ENCODE assay signal across 18 cellular contexts in genomic region chr13:44884076-44884729, GRCh38.
DNase-seq lines count a peak whose midpoint lies in the region; ATAC-seq, FAIRE-seq and TF ChIP-seq lines count a peak whose summit lies in the region.
"Had no signal": no experiment of that assay in that cellular context is flagged by ENCODE, and none has a peak within 500 bp of the region (broad histone marks: within the 10 kb centered on the region; RNA-seq: fewer than 3 reads in every experiment).

No MANE protein-coding gene starts in this region.

- peak overlapping the region; percentile 15 for H3K9ac ChIP-seq in astrocyte (ENCODE audit: low read length)
- H3K9ac ChIP-seq: neural progenitor cell had no signal

- no peaks in the 10 kb centered on the region for H3K36me3 ChIP-seq in astrocyte (ENCODE audit: insufficient read depth, low read length)
- H3K36me3 ChIP-seq: neural progenitor cell, sigmoid colon, SJCRH30 had no signal

- H3K4me1 ChIP-seq in astrocyte (ENCODE audit: insufficient read depth, low read length) = peaks cover 10% of the 10 kb centered on the region
- H3K4me1 ChIP-seq: neural progenitor cell, sigmoid colon, SJCRH30 had no signal

- H3K27me3 Mint-ChIP-seq in astrocyte (ENCODE audit: low read depth, unreplicated experiment) = peaks cover 2% of the 10 kb centered on the region

- no peaks in the 10 kb centered on the region for H3K9me3 Mint-ChIP-seq in astrocyte (ENCODE audit: unreplicated experiment)
- H3K9me3 Mint-ChIP-seq: stimulated activated naive CD8-positive, alpha-beta T cell treated with anti-CD3 and anti-CD28 coated beads, Interleukin-15, Interleukin-2, amounts not matched to agents 100 ng/mL and 50 ng/mL, for 24 hours had no signal

- peak overlapping the region; percentile 7 for H3K4me3 Mint-ChIP-seq in astrocyte (ENCODE audit: unreplicated experiment)
- H3K4me3 Mint-ChIP-seq: neural progenitor cell; stimulated activated naive CD8-positive, alpha-beta T cell treated with anti-CD3 and anti-CD28 coated beads, Interleukin-15, Interleukin-2, amounts not matched to agents 100 ng/mL and 50 ng/mL, for 24 hours had no signal

- no peaks in the 10 kb centered on the region for H3K79me2 ChIP-seq in astrocyte (ENCODE audit: insufficient read depth, low read length)

- no peaks in the 10 kb centered on the region for H3K9me3 ChIP-seq in astrocyte (ENCODE audit: insufficient read depth, low read depth, low read length)
- H3K9me3 ChIP-seq: sigmoid colon, SJCRH30 had no signal

- intact Hi-C loops in lower leg skin (cut with DNase I; ENCODE audit: low total_unique reads) = no loop called here

- H3K27ac ChIP-seq in astrocyte (ENCODE audit: low read depth, low read length) = peak overlapping the region; percentile 65
- H3K27ac ChIP-seq: neural progenitor cell, sigmoid colon, SJCRH30 had no signal

- no peaks in the 10 kb centered on the region for H4K20me1 ChIP-seq in astrocyte (ENCODE audit: insufficient read depth, low read length)

- no peaks in the 10 kb centered on the region for H3K36me3 Mint-ChIP-seq in astrocyte (ENCODE audit: low read depth, unreplicated experiment)

- H3K27ac Mint-ChIP-seq in astrocyte (ENCODE audit: unreplicated experiment) = peak overlapping the region; percentile 81
- H3K27ac Mint-ChIP-seq: neural progenitor cell; stimulated activated naive CD8-positive, alpha-beta T cell treated with anti-CD3 and anti-CD28 coated beads, Interleukin-15, Interleukin-2, amounts not matched to agents 100 ng/mL and 50 ng/mL, for 24 hours had no signal

- DNase-seq in A172 (ENCODE audit: low spot score) = peak; percentile 48
- peak; percentile 3 for DNase-seq in HK-2 (ENCODE audit: unreplicated experiment)
- DNase-seq in astrocyte (ENCODE audit: low read depth) = peak; percentile 71
- DNase-seq in glomerular endothelial cell (ENCODE audit: extremely low read depth, low read depth, low spot score) = peak; percentile 45
- DNase-seq in lower leg skin (ENCODE audit: low spot score in 2 of 2) = no peak
- no peak for DNase-seq in HuH-7.5 (ENCODE audit: low spot score)
- no peak for DNase-seq in DMS 273 treated with DMSO at 0.1 percent for 48 hours (lab: John Stamatoyannopoulos, UW)
- DNase-seq: 8988T, activated gamma-delta T cell treated with Interleukin-2 at 50 U/mL for 16 hours, caudate nucleus, erythroblast, MV-4-11, sigmoid colon, SJCRH30 had no signal

- no peak for TF ChIP-seq CTCF in astrocyte (IDR thresholded peaks at IDR 0.05; ENCODE audit: insufficient read depth, low read depth, low read length)
- no peak for TF ChIP-seq CTCF in lower leg skin (IDR thresholded peaks at IDR 0.05)

- no peaks in the 10 kb centered on the region for H3K27me3 ChIP-seq in astrocyte (ENCODE audit: insufficient read depth, low read length)
- H3K27me3 ChIP-seq: neural progenitor cell, sigmoid colon, SJCRH30 had no signal

- no peak for TF ChIP-seq POLR2A in lower leg skin (IDR thresholded peaks at IDR 0.05)

- peak overlapping the region; percentile 68 for H2AFZ ChIP-seq in astrocyte (ENCODE audit: low read depth, low read length)
- H2AFZ ChIP-seq: neural progenitor cell had no signal

- peak overlapping the region; percentile 36 for H3K4me2 ChIP-seq in astrocyte (ENCODE audit: low read length)
- H3K4me2 ChIP-seq: neural progenitor cell had no signal

- no peak for ATAC-seq in HG03095 (IDR thresholded peaks at IDR 0.05; ENCODE audit: unreplicated experiment)

- peak; percentile 97 for FAIRE-seq in astrocyte (lab: Jason Lieb, UNC)
- FAIRE-seq: TTC549 had no signal

- H3K4me3 ChIP-seq in astrocyte (ENCODE audit: insufficient read depth, low read depth, low read length) (no peak overlapping the region), lower leg skin (ENCODE audit: low read depth, poor library complexity, severe bottlenecking) (no peak overlapping the region)
- H3K4me3 ChIP-seq: neural progenitor cell, sigmoid colon, SJCRH30 had no signal

- H3K4me1 Mint-ChIP-seq in astrocyte (ENCODE audit: low read depth, unreplicated experiment) = peaks cover 9% of the 10 kb centered on the region
- H3K4me1 Mint-ChIP-seq: neural progenitor cell had no signal

- 76 to 80% methylated on average over 5 of the region's 5 CpGs for WGBS in lower leg skin, 2 donors

Comparison
In these comparisons a context has a peak if more than half of its experiments do, and no peak if none do; other contexts are left out.
1. DNase-seq: peak in A172 (single experiment), HK-2 (single experiment), astrocyte (single experiment) and glomerular endothelial cell (single experiment); none in lower leg skin (0 of 2), HuH-7.5 (single experiment) and DMS 273 treated with DMSO at 0.1 percent for 48 hours (single experiment).